16 cellular contexts compared by ENCODE assay signal in the genomic region with DNA sequence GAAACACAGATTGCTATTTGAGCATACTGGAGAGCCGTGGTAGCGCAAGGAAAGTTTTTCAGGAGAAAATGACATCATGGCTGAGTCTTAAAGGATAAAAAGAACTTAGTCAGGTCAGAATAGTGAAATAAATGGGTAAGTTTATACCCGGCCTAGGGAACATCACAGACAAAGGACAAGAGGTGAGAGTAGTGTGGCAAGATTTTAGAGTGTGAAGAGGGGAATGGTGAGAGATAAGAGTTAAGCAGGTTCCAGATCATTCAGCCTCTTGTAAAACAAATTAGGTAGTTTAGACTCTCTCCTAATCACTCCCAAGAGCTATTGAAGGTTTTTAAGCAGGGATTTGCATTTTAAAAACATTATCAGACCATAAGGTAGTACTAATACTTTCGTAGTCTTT.
DNase-seq lines count a peak whose midpoint lies in the region; ATAC-seq, FAIRE-seq and TF ChIP-seq lines count a peak whose summit lies in the region.
"Had no signal": no experiment of that assay in that cellular context is flagged by ENCODE, and none has a peak within 500 bp of the region (broad histone marks: within the 10 kb centered on the region; RNA-seq: fewer than 3 reads in every experiment).

No MANE protein-coding gene starts in this region.

- no peak overlapping the region for H3K23ac ChIP-seq in mesendoderm (ENCODE audit: low read length)

- no peak for ATAC-seq in HepG2
- ATAC-seq in right lobe of liver: no peak
- ATAC-seq: A549, GM12878 had no signal

- no peak overlapping the region for H3K4me2 ChIP-seq in HepG2 (ENCODE audit: low read depth, low read length)
- no peak overlapping the region for H3K4me2 ChIP-seq in mesendoderm (ENCODE audit: low read length)
- H3K4me2 ChIP-seq: A549, BLaER1 had no signal

- H4K8ac ChIP-seq in mesendoderm (ENCODE audit: low read depth, low read length): no peak overlapping the region

- no peak overlapping the region for H3K18ac ChIP-seq in mesendoderm (ENCODE audit: low read length)

- no peak overlapping the region for H2BK15ac ChIP-seq in mesendoderm (replicated peaks; ENCODE audit: low read depth)

- in situ Hi-C loops in HepG2 (cut with HindIII; ENCODE audit: extremely low pct_ligation_motif_present, low pct_unique_long_range_greater_than_20kb): no loop called here

- no peaks in the 10 kb centered on the region for H3K79me1 ChIP-seq in mesendoderm (ENCODE audit: low read length)

- no peak overlapping the region for H2AK5ac ChIP-seq in mesendoderm (ENCODE audit: low read length)

- H3K56ac ChIP-seq in mesendoderm (ENCODE audit: low read length): no peak overlapping the region

- H2BK120ac ChIP-seq in mesendoderm (ENCODE audit: low read depth, low read length): no peak overlapping the region

- H3K4me1 ChIP-seq in HepG2 (ENCODE audit: insufficient read depth, low read length) (no peaks in the 10 kb centered on the region), right lobe of liver (no peaks in the 10 kb centered on the region), mesendoderm (ENCODE audit: control insufficient read depth, low read depth, low read length) (peaks cover 2% of the 10 kb centered on the region)
- H3K4me1 ChIP-seq: A549, BLaER1 had no signal

- no peaks in the 10 kb centered on the region for H4K20me1 ChIP-seq in HepG2 (ENCODE audit: insufficient read depth, low read length)
- H4K20me1 ChIP-seq: BLaER1 had no signal

- TF ChIP-seq POLR2A in HepG2 (IDR thresholded peaks at IDR 0.05; ENCODE audit: insufficient read depth in 1 of 2, low read depth in 2 of 2, low read length in 2 of 2) (no peak), right lobe of liver (IDR thresholded peaks at IDR 0.05) (no peak)

- H3K4me3 ChIP-seq in HepG2 (replicated peaks in 1 of 3; ENCODE audit: insufficient read depth in 1 of 3, low read depth in 2 of 3, low read length in 3 of 3) (no peak overlapping the region), right lobe of liver (no peak overlapping the region), mesendoderm (ENCODE audit: low read length) (no peak overlapping the region)
- H3K4me3 ChIP-seq: A549, BLaER1, GM12878 had no signal

- no peak overlapping the region for H2BK5ac ChIP-seq in mesendoderm (ENCODE audit: low read length)

- intact Hi-C loops in HepG2 (cut with micrococcal nuclease; ENCODE audit: unreplicated experiment): no loop called here
- intact Hi-C loops in right lobe of liver (cut with DNase I): no loop called here

- 67% methylated on average over 4 of the region's 4 CpGs for WGBS in HepG2 (ENCODE audit: low lambda C conversion rate)
- WGBS in right lobe of liver (ENCODE audit: insufficient coverage, low coverage, low lambda C conversion rate, missing lambda C conversion rate): 74% methylated on average over 4 of the region's 4 CpGs
- WGBS in mesendoderm (ENCODE audit: extremely low coverage, insufficient coverage, low lambda C conversion rate): no CpG with 5 or more reads among the region's 4 CpGs

- POLR2A ChIA-PET in HepG2 (lab: Yijun Ruan, JAX): no interaction called here

- H3K79me2 ChIP-seq in HepG2 (ENCODE audit: insufficient read depth, low read length) (no peaks in the 10 kb centered on the region), mesendoderm (ENCODE audit: control insufficient read depth, insufficient read depth, low read length) (no peaks in the 10 kb centered on the region)

- TF ChIP-seq RAD21 in HepG2 (CRISPR knock-in tag; IDR thresholded peaks at IDR 0.05): no peak

- no peak overlapping the region for H3K27ac ChIP-seq in HepG2 (ENCODE audit: extremely low read length, insufficient read depth, low read length)
- H3K27ac ChIP-seq in right lobe of liver: no peak overlapping the region
- H3K27ac ChIP-seq in mesendoderm (ENCODE audit: low read depth, low read length): no peak overlapping the region
- H3K27ac ChIP-seq: 22Rv1, A549, BLaER1, HL-60 had no signal

- H3K36me3 ChIP-seq in HepG2 (replicated peaks in 1 of 2; ENCODE audit: control insufficient read depth in 1 of 2, insufficient read depth in 2 of 2, low read length in 2 of 2) (no peaks in the 10 kb centered on the region), right lobe of liver (no peaks in the 10 kb centered on the region), mesendoderm (ENCODE audit: control insufficient read depth, insufficient read depth, low read length) (no peaks in the 10 kb centered on the region)
- H3K36me3 ChIP-seq: BLaER1 had no signal

- TF ChIP-seq EP300 in HepG2 (IDR thresholded peaks at IDR 0.05; ENCODE audit: low read depth in 2 of 2, low read length in 2 of 2) (no peak), HepG2 (CRISPR knock-in tag; IDR thresholded peaks at IDR 0.05; ENCODE audit: borderline replicate concordance) (no peak)

- H3K27me3 ChIP-seq in HepG2 (ENCODE audit: control insufficient read depth in 1 of 2, insufficient read depth in 2 of 2, low read length in 2 of 2): no peaks in the 10 kb centered on the region; a peak in 1 of 5 replicates
- no peaks in the 10 kb centered on the region for H3K27me3 ChIP-seq in right lobe of liver
- no peaks in the 10 kb centered on the region for H3K27me3 ChIP-seq in mesendoderm (ENCODE audit: insufficient read depth, low read length, poor library complexity)
- H3K27me3 ChIP-seq: BLaER1 had no signal

- no peaks in the 10 kb centered on the region for H3K9me3 ChIP-seq in HepG2 (ENCODE audit: low read length)
- H3K9me3 ChIP-seq in right lobe of liver: no peaks in the 10 kb centered on the region
- H3K9me3 ChIP-seq: A549, BLaER1 had no signal

- no peak for DNase-seq in HepG2 (ENCODE audit: low spot score)
- no peak for DNase-seq in right lobe of liver
- peak; percentile 75 for DNase-seq in NCI-H82 (lab: John Stamatoyannopoulos, UW)
- peak; percentile 58 for DNase-seq in mesendoderm
- DNase-seq in hippocampal formation (lab: John Stamatoyannopoulos, UW): no peak
- no peak for DNase-seq in EL
- DNase-seq in GM19239 (ENCODE audit: insufficient read length, low spot score): no peak
- DNase-seq: CD4-positive, alpha-beta memory T cell; DMS79 treated with DMSO at 0.1 percent for 48 hours; HCEC 1CT; KBM-7 had no signal

- H4K5ac ChIP-seq in mesendoderm (ENCODE audit: low read length): no peak overlapping the region

- no peak for TF ChIP-seq CTCF in HepG2 (CRISPR knock-in tag; IDR thresholded peaks at IDR 0.05)
- no peak for TF ChIP-seq CTCF in right lobe of liver (IDR thresholded peaks at IDR 0.05)

- FAIRE-seq in HepG2 (lab: Jason Lieb, UNC): no peak
- FAIRE-seq in GM19239 (lab: Jason Lieb, UNC): no peak
- FAIRE-seq: A549, GM12878 had no signal

- no TSS peak for BruUV-seq in HepG2 (replicated peaks; lab: Mats Ljungman, UMichigan)

- H3K9ac ChIP-seq in HepG2 (ENCODE audit: insufficient read depth, low read depth, low read length) (no peak overlapping the region), mesendoderm (ENCODE audit: low read length) (no peak overlapping the region)
- H3K9ac ChIP-seq: BLaER1 had no signal

- no peak overlapping the region for H2AFZ ChIP-seq in HepG2 (ENCODE audit: low read length)

- CTCF ChIA-PET in HepG2 (lab: Yijun Ruan, JAX; ENCODE audit: low intra/inter-chr PET ratio, low total read pairs): no interaction called here

- no peak overlapping the region for H3K4ac ChIP-seq in mesendoderm (ENCODE audit: low read depth, low read length)

TF ChIP-seq in HepG2, 621 proteins besides CTCF, POLR2A, EP300 and RAD21:
- TF ChIP-seq TMF1 (CRISPR knock-in tag; IDR thresholded peaks at IDR 0.05; ENCODE audit: low read depth) (no peak), ATF7 (IDR thresholded peaks at IDR 0.05) (peak; percentile 23; the same call in 1 of the 2 replicates), ATF7 (CRISPR knock-in tag; IDR thresholded peaks at IDR 0.05) (no peak), ZNF136 (CRISPR knock-in tag; IDR thresholded peaks at IDR 0.05; ENCODE audit: low read depth) (no peak)

Comparison
In these comparisons a context has a peak if more than half of its experiments do, and no peak if none do; other contexts are left out.
1. DNase-seq: peak in NCI-H82 (single experiment) and mesendoderm (single experiment); none in HepG2 (single experiment), right lobe of liver (0 of 3), hippocampal formation (0 of 2), EL (single experiment) and GM19239 (single experiment).